8 cellular contexts compared by ENCODE assay signal in genomic region chr19:7681336-7682174, GRCh38. TPM values are rescaled to one million over a fixed set of nuclear protein-coding genes. Genes with fewer than 3 reads are reported as not detected.
DNase-seq lines count a peak whose midpoint lies in the region; ATAC-seq and TF ChIP-seq lines count a peak whose summit lies in the region.

No MANE protein-coding gene starts in this region.

- peaks cover 3% of the 10 kb centered on the region for H3K27me3 ChIP-seq in AG04450 (ENCODE audit: control insufficient read depth, insufficient read depth, low read length)

- H3K4me3 ChIP-seq in AG04450 (ENCODE audit: low read depth, low read length) = peak overlapping the region; percentile 92

- DNase-seq in AG04450 (ENCODE audit: low read depth, low spot score) (peak; percentile 21), GM19238 (ENCODE audit: insufficient read length, low spot score) (peak; percentile 89), NCI-H748 (lab: John Stamatoyannopoulos, UW; ENCODE audit: unreplicated experiment) (peak; percentile 33), lung microvascular endothelial cell (ENCODE audit: low read depth in 2 of 2) (peak; percentile 72 to 83)
- peak; percentile 63 to 68 for DNase-seq in activated CD8-positive, alpha-beta memory T cell treated with anti-CD3 and anti-CD28 coated beads for 1 hour (ENCODE audit: extremely low read depth in 1 of 2, low read depth in 1 of 2)
- DNase-seq in effector CD8-positive, alpha-beta T cell (lab: John Stamatoyannopoulos, UW) = peak; percentile 71
- DNase-seq in stimulated activated CD4-positive, alpha-beta T cell treated with anti-CD3 and anti-CD28 coated beads, TNF-alpha, amount 100 ng/mL, for 1 hour (ENCODE audit: low read depth in 3 of 3, low spot score in 1 of 3) = peak; percentile 56 to 71 (median 70)

- CTCF ChIA-PET in AG04450 (lab: Charles Lee) = interaction anchor here (0.5 to 2.2 kb wide), 42 partner anchors 8 to 582 kb away, joined by 3 to 80 read pairs (median 4); partner anchors contain the start of genes FCER2, INSR, PET100 and RETN

- peak; percentile 68 for TF ChIP-seq CTCF in AG04450 (IDR thresholded peaks at IDR 0.05; ENCODE audit: low read depth, low read length)

- ATAC-seq in GM21515 (IDR thresholded peaks at IDR 0.05; ENCODE audit: unreplicated experiment) = no peak

- POLR2A ChIA-PET in AG04450 (lab: Yijun Ruan, JAX) = interaction anchor here (0.5 to 1.0 kb wide), 6 partner anchors 29 to 143 kb away, joined by 3 to 11 read pairs (median 4); partner anchors contain the start of genes PET100 and XAB2

- no peaks in the 10 kb centered on the region; the same call in 1 of the 2 replicates for H3K9me3 ChIP-seq in AG04450 (ENCODE audit: control insufficient read depth, insufficient read depth, low read length)

- H3K27ac ChIP-seq in AG04450 (ENCODE audit: low read depth, low read length) = peak overlapping the region; percentile 39

RNA-seq across cellular contexts. Expression of gene TRAPPC5, which starts 0.9 kb away (rescaled TPM):
- 42.1 and 69.8 TPM in 2 replicates for polyA plus RNA-seq in AG04450 (2011; rRNA removed)
- polyA minus RNA-seq in AG04450 (2011; rRNA and poly(A)+ RNA removed) = 22.0 and 22.1 TPM in 2 replicates
- total RNA-seq in lung microvascular endothelial cell = 63.4 and 82.5 TPM in 2 replicates

RNA-seq across cellular contexts. Expression of gene MCEMP1, which starts 4.7 kb away (rescaled TPM):
- not detected in 2 replicates for polyA plus RNA-seq in AG04450 (2011; rRNA removed)
- polyA minus RNA-seq in AG04450 (2011; rRNA and poly(A)+ RNA removed) = not detected in 2 replicates
- total RNA-seq in lung microvascular endothelial cell = not detected in 2 replicates

RNA-seq across cellular contexts. Expression of gene RETN, which starts 12.7 kb away (rescaled TPM):
- polyA plus RNA-seq in AG04450 (2011; rRNA removed) = not detected in 2 replicates
- not detected in 2 replicates for polyA minus RNA-seq in AG04450 (2011; rRNA and poly(A)+ RNA removed)
- total RNA-seq in lung microvascular endothelial cell = not detected in 2 replicates

RNA-seq across cellular contexts. Expression of gene FCER2, which starts 20.4 kb away (rescaled TPM):
- not detected in 2 replicates for polyA plus RNA-seq in AG04450 (2011; rRNA removed)
- not detected in 2 replicates for polyA minus RNA-seq in AG04450 (2011; rRNA and poly(A)+ RNA removed)
- total RNA-seq in lung microvascular endothelial cell = not detected in 2 replicates

RNA-seq across cellular contexts. Expression of gene STXBP2, which starts 44.6 kb away (rescaled TPM):
- 5.0 and 7.1 TPM in 2 replicates for polyA plus RNA-seq in AG04450 (2011; rRNA removed)
- polyA minus RNA-seq in AG04450 (2011; rRNA and poly(A)+ RNA removed) = 14.9 and 19.3 TPM in 2 replicates
- total RNA-seq in lung microvascular endothelial cell = 23.3 and 29.8 TPM in 2 replicates

Comparison
In these comparisons a context has a peak if more than half of its experiments do, and no peak if none do; other contexts are left out.
1. DNase-seq: peak in every context shown above with its lines; median percentile 89 in GM19238; 78 in lung microvascular endothelial cell; 71 in effector CD8-positive, alpha-beta T cell; 70 in stimulated activated CD4-positive, alpha-beta T cell treated with anti-CD3 and anti-CD28 coated beads, TNF-alpha, amount 100 ng/mL, for 1 hour; 66 in activated CD8-positive, alpha-beta memory T cell treated with anti-CD3 and anti-CD28 coated beads for 1 hour; 33 in NCI-H748; 21 in AG04450.